In the genomic region with DNA sequence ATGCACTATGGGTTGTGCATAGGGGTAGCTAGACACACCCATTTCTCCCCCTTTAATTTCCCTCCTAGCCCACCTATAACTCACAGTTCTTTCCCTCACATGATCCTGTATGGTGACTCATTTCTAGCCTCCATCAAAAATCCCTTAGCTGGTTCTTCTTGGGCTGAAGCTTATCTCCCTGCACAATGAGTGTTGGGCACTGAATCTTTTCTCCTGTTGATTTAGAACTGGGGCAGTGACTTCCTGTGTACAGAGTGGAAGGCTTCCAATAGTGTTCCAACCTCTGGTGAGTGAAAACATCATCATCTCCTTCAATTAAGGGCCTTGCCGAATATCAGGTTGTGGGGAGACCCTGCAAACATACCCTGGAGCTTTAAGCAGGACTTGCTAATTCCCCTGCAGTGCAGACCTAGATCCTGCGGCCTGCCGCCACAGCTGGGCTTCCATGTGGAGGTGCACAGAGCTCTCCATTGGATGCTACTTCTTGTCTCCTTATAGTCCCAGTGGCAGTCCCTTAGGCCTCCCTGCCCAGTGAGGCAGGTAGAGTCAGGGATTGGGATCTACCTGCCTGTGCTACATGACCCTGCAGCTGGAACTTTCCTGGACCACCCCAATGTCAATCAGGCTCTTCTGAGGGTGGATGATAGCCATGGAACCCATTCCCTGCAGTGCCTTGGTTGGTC, we compare ENCODE assay signal across 19 cellular contexts.
DNase-seq lines count a peak whose midpoint lies in the region; ATAC-seq and TF ChIP-seq lines count a peak whose summit lies in the region.
"Had no signal": no experiment of that assay in that cellular context is flagged by ENCODE, and none has a peak within 500 bp of the region (broad histone marks: within the 10 kb centered on the region; RNA-seq: fewer than 3 reads in every experiment).

No MANE protein-coding gene starts in this region.

- peak overlapping the region; percentile 6 to 51 for H2BK12ac ChIP-seq in mesenchymal stem cell (ENCODE audit: low read length in 2 of 2)

- H3K18ac ChIP-seq in mesenchymal stem cell (ENCODE audit: low read depth in 1 of 2, low read length in 2 of 2) = peak overlapping the region; percentile 25 to 69

- H2AFZ ChIP-seq in mesenchymal stem cell (ENCODE audit: low read depth, low read length) = no peak overlapping the region
- H2AFZ ChIP-seq: neural progenitor cell had no signal

- H3K23ac ChIP-seq in mesenchymal stem cell (ENCODE audit: low read length in 2 of 2) = no peak overlapping the region

- no peak overlapping the region for H3K4me2 ChIP-seq in mesenchymal stem cell (ENCODE audit: low read length, poor library complexity, severe bottlenecking)
- H3K4me2 ChIP-seq: KMS-11, neural progenitor cell had no signal

- no peak overlapping the region for H3K9ac ChIP-seq in mesenchymal stem cell (ENCODE audit: low read length)
- H3K9ac ChIP-seq: KMS-11, neural progenitor cell had no signal

- H3K27ac ChIP-seq in ascending aorta (peak overlapping the region; percentile 46 to 55), mesenchymal stem cell (ENCODE audit: low read length, poor library complexity, severe bottlenecking) (no peak overlapping the region)
- H3K27ac ChIP-seq: KMS-11, neural progenitor cell, transverse colon had no signal

- H3K27ac Mint-ChIP-seq in T-helper 2 cell treated with Interferon-gamma antibody and Interleukin-4, amounts not matched to agents 5 μg/mL and 100 μg/mL, for 36 hours = peak overlapping the region; percentile 29
- H3K27ac Mint-ChIP-seq: activated CD8-positive, alpha-beta memory T cell treated with anti-CD3 and anti-CD28 coated beads, Interleukin-2, amount 10 ng/mL, durations not matched to agents 7 days and 5 days; neural progenitor cell; stimulated activated memory B cell treated with anti-CD40 and anti-IgM and Interleukin-4, amounts not matched to agents 10 μg/mL and 1 μg/mL and 100 μg/mL, for 72 hours had no signal

- H3K9me3 ChIP-seq in ascending aorta (no peaks in the 10 kb centered on the region), mesenchymal stem cell (ENCODE audit: control insufficient read depth, low read length) (no peaks in the 10 kb centered on the region)
- H3K9me3 ChIP-seq: transverse colon had no signal

- no peak overlapping the region for H2BK120ac ChIP-seq in mesenchymal stem cell (ENCODE audit: low read depth, low read length)

- no peak overlapping the region for H2BK5ac ChIP-seq in mesenchymal stem cell (ENCODE audit: low read depth, low read length, poor library complexity, severe bottlenecking)

- H3K36me3 ChIP-seq in ascending aorta = no peaks in the 10 kb centered on the region
- H3K36me3 ChIP-seq in mesenchymal stem cell (ENCODE audit: control insufficient read depth in 1 of 2, insufficient read depth in 2 of 2, low read depth in 1 of 2, low read length in 2 of 2) = no peaks in the 10 kb centered on the region
- H3K36me3 ChIP-seq: neural progenitor cell, transverse colon had no signal

- TF ChIP-seq CTCF in LNCaP clone FGC (IDR thresholded peaks at IDR 0.05; ENCODE audit: control insufficient read depth, extremely low read depth, insufficient read depth) (no peak), ascending aorta (IDR thresholded peaks at IDR 0.05) (no peak)

- H3K4me3 ChIP-seq in LNCaP clone FGC (ENCODE audit: low read depth, low read length) (no peak overlapping the region), ascending aorta (no peak overlapping the region), mesenchymal stem cell (ENCODE audit: insufficient read depth in 1 of 2, low read depth in 1 of 2, low read length in 2 of 2) (no peak overlapping the region)
- H3K4me3 ChIP-seq: neural progenitor cell, transverse colon had no signal

- H3K27me3 ChIP-seq in ascending aorta = no peaks in the 10 kb centered on the region
- no peaks in the 10 kb centered on the region for H3K27me3 ChIP-seq in mesenchymal stem cell (ENCODE audit: control insufficient read depth in 1 of 2, insufficient read depth in 1 of 2, low read length in 2 of 2)
- H3K27me3 ChIP-seq: neural progenitor cell, transverse colon had no signal

- 91% methylated on average over 3 of the region's 3 CpGs for WGBS in mesenchymal stem cell

- peak overlapping the region in 1 of 2 experiments; percentile 32 for H3K4ac ChIP-seq in mesenchymal stem cell (ENCODE audit: low read depth in 1 of 2, low read length in 2 of 2)

- no peak overlapping the region for H2AK5ac ChIP-seq in mesenchymal stem cell (ENCODE audit: low read length, severe bottlenecking)

- peaks cover 2% of the 10 kb centered on the region for H3K79me1 ChIP-seq in mesenchymal stem cell (replicated peaks; ENCODE audit: low read length, poor library complexity, severe bottlenecking)

- no peaks in the 10 kb centered on the region for H3K27me3 Mint-ChIP-seq in T-helper 2 cell treated with Interferon-gamma antibody and Interleukin-4, amounts not matched to agents 5 μg/mL and 100 μg/mL, for 36 hours (ENCODE audit: low read depth)
- H3K27me3 Mint-ChIP-seq: activated CD8-positive, alpha-beta memory T cell treated with anti-CD3 and anti-CD28 coated beads, Interleukin-2, amount 10 ng/mL, durations not matched to agents 7 days and 5 days; activated naive CD8-positive, alpha-beta T cell; stimulated activated memory B cell treated with anti-CD40 and anti-IgM and Interleukin-4, amounts not matched to agents 10 μg/mL and 1 μg/mL and 100 μg/mL, for 72 hours had no signal

- H2BK15ac ChIP-seq in mesenchymal stem cell (ENCODE audit: low read depth, poor library complexity, severe bottlenecking) = no peak overlapping the region

- H4K8ac ChIP-seq in mesenchymal stem cell (ENCODE audit: low read length) = peak overlapping the region; percentile 1

- H4K91ac ChIP-seq in mesenchymal stem cell (ENCODE audit: low read length) = peak overlapping the region; percentile 9

- intact Hi-C loops in ascending aorta (cut with DNase I) = no loop called here

- H3K9me3 Mint-ChIP-seq in T-helper 2 cell treated with Interferon-gamma antibody and Interleukin-4, amounts not matched to agents 5 μg/mL and 100 μg/mL, for 36 hours = no peaks in the 10 kb centered on the region
- H3K9me3 Mint-ChIP-seq: mesothelial cell of epicardium; neural progenitor cell; stimulated activated memory B cell treated with anti-CD40 and anti-IgM and Interleukin-4, amounts not matched to agents 10 μg/mL and 1 μg/mL and 100 μg/mL, for 72 hours had no signal

- no peaks in the 10 kb centered on the region for H3K36me3 Mint-ChIP-seq in T-helper 2 cell treated with Interferon-gamma antibody and Interleukin-4, amounts not matched to agents 5 μg/mL and 100 μg/mL, for 36 hours (ENCODE audit: low read depth)
- H3K36me3 Mint-ChIP-seq: activated CD8-positive, alpha-beta memory T cell treated with anti-CD3 and anti-CD28 coated beads, Interleukin-2, amount 10 ng/mL, durations not matched to agents 7 days and 5 days; activated naive CD8-positive, alpha-beta T cell; mesothelial cell of epicardium; neural progenitor cell; stimulated activated memory B cell treated with anti-CD40 and anti-IgM and Interleukin-4, amounts not matched to agents 10 μg/mL and 1 μg/mL and 100 μg/mL, for 72 hours had no signal

- peaks cover 55% of the 10 kb centered on the region for H3K4me1 Mint-ChIP-seq in T-helper 2 cell treated with Interferon-gamma antibody and Interleukin-4, amounts not matched to agents 5 μg/mL and 100 μg/mL, for 36 hours (ENCODE audit: low read depth)

- peaks cover 13 to 35% of the 10 kb centered on the region in 2 donors for H3K4me1 ChIP-seq in ascending aorta
- H3K4me1 ChIP-seq in mesenchymal stem cell (ENCODE audit: control insufficient read depth, insufficient read depth, low read depth, low read length) = peaks cover 18% of the 10 kb centered on the region

- DNase-seq in T-helper 2 cell treated with Interferon-gamma antibody and Interleukin-4, amounts not matched to agents 5 μg/mL and 100 μg/mL, for 36 hours (ENCODE audit: low spot score) = no peak
- DNase-seq in T-helper 2 cell (no peak), LNCaP clone FGC (ENCODE audit: low read depth) (peak; percentile 49), ascending aorta (ENCODE audit: low spot score in 2 of 2) (no peak), mesenchymal stem cell (no peak), anterior cingulate cortex (lab: John Stamatoyannopoulos, UW) (no peak)
- DNase-seq in stimulated activated CD4-positive, alpha-beta T cell treated with anti-CD3 and anti-CD28 coated beads, Interleukin-4, amount 100 ng/mL, for 1 hour = no peak
- DNase-seq: activated CD8-positive, alpha-beta memory T cell treated with anti-CD3 and anti-CD28 coated beads, Interleukin-2, amount 10 ng/mL, durations not matched to agents 7 days and 5 days; C1 segment of cervical spinal cord; DMS53; effector CD4-positive, alpha-beta T cell; NCI-H1092 treated with DMSO at 0.1 percent for 48 hours; transverse colon had no signal

- H3K4me3 Mint-ChIP-seq in T-helper 2 cell treated with Interferon-gamma antibody and Interleukin-4, amounts not matched to agents 5 μg/mL and 100 μg/mL, for 36 hours = no peak overlapping the region
- H3K4me3 Mint-ChIP-seq: activated CD8-positive, alpha-beta memory T cell treated with anti-CD3 and anti-CD28 coated beads, Interleukin-2, amount 10 ng/mL, durations not matched to agents 7 days and 5 days; mesothelial cell of epicardium; stimulated activated memory B cell treated with anti-CD40 and anti-IgM and Interleukin-4, amounts not matched to agents 10 μg/mL and 1 μg/mL and 100 μg/mL, for 72 hours had no signal

- H3K14ac ChIP-seq in mesenchymal stem cell (ENCODE audit: low read length in 2 of 2) = peak overlapping the region in 1 of 2 experiments; percentile 53

- ATAC-seq in HG02870 (IDR thresholded peaks at IDR 0.05; ENCODE audit: unreplicated experiment) = no peak
- ATAC-seq: activated CD8-positive, alpha-beta memory T cell treated with anti-CD3 and anti-CD28 coated beads, Interleukin-2, amount 10 ng/mL, durations not matched to agents 7 days and 5 days; stimulated activated memory B cell treated with anti-CD40 and anti-IgM and Interleukin-4, amounts not matched to agents 10 μg/mL and 1 μg/mL and 100 μg/mL, for 72 hours had no signal
